Comparison of ENCODE assay signal across 15 cellular contexts in the genomic region with DNA sequence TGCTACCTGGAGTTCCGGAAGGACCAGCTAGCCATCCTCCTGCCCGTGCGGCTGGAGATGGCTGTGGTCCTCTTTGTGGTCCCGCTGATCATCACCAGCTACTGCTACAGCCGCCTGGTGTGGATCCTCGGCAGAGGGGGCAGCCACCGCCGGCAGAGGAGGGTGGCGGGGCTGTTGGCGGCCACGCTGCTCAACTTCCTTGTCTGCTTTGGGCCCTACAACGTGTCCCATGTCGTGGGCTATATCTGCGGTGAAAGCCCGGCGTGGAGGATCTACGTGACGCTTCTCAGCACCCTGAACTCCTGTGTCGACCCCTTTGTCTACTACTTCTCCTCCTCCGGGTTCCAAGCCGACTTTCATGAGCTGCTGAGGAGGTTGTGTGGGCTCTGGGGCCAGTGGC. TPM values are rescaled to one million over a fixed set of nuclear protein-coding genes. Genes with fewer than 3 reads are reported as not detected.
DNase-seq lines count a peak whose midpoint lies in the region; ATAC-seq, FAIRE-seq and TF ChIP-seq lines count a peak whose summit lies in the region.
"Not testable (repeated sequence)": the region's sequence is repeated elsewhere in the genome, so short reads cannot be mapped to it uniquely, and the experiment has no call there.
"Had no signal": no experiment of that assay in that cellular context is flagged by ENCODE, and none has a peak within 500 bp of the region (broad histone marks: within the 10 kb centered on the region; RNA-seq: fewer than 3 reads in every experiment).

No MANE protein-coding gene starts in this region.

- TF ChIP-seq CTCF in A549 (IDR thresholded peaks at IDR 0.05); bronchial epithelial cell (IDR thresholded peaks at IDR 0.05; ENCODE audit: insufficient read depth, low read length, severe bottlenecking); endothelial cell of umbilical vein (IDR thresholded peaks at IDR 0.05; ENCODE audit: extremely low read depth in 1 of 2, insufficient read depth in 1 of 2, low read depth in 1 of 2, low read length in 2 of 2); natural killer cell (IDR thresholded peaks at IDR 0.05); sigmoid colon (IDR thresholded peaks at IDR 0.05); type B pancreatic cell (conservative IDR thresholded peaks at IDR 0.05): not testable (repeated sequence)

- 54% methylated on average over 18 of the region's 21 CpGs for WGBS in A549 (ENCODE audit: missing lambda C conversion rate)
- 85 to 90% methylated on average over 21 of the region's 21 CpGs for WGBS in sigmoid colon, 2 donors

- dilution Hi-C loops in endothelial cell of umbilical vein (cut with MboI; ENCODE audit: extremely low pct_ligation_motif_present, low sequenced_read_pairs): not testable (repeated sequence)

- TF ChIP-seq POLR2A in A549 (IDR thresholded peaks at IDR 0.05; ENCODE audit: low read length); endothelial cell of umbilical vein (IDR thresholded peaks at IDR 0.05; ENCODE audit: low read depth, low read length); sigmoid colon (IDR thresholded peaks at IDR 0.05): not testable (repeated sequence)

- not testable (repeated sequence) for TF ChIP-seq RAD21 in A549 (conservative IDR thresholded peaks at IDR 0.05 in 1 of 2, IDR thresholded peaks at IDR 0.05 in 1 of 2)

- not testable (repeated sequence) for H3K27me3 Mint-ChIP-seq in activated CD4-positive, alpha-beta memory T cell treated with anti-CD3 and anti-CD28 coated beads for 36 hours; type B pancreatic cell
- H3K27me3 Mint-ChIP-seq in activated T-cell treated with anti-CD3 and anti-CD28 coated beads, Interleukin-2, amount 50 U/mL, for 24 hours: peaks cover 11% of the 10 kb centered on the region
- peaks cover 14% of the 10 kb centered on the region in 2 donors for H3K27me3 Mint-ChIP-seq in natural killer cell (ENCODE audit: low read depth in 2 of 2)

- H3K27me3 ChIP-seq in bronchial epithelial cell (ENCODE audit: control insufficient read depth, insufficient read depth, low read length); endothelial cell of umbilical vein (ENCODE audit: control insufficient read depth in 2 of 2, insufficient read depth in 2 of 2, low read length in 2 of 2); sigmoid colon: not testable (repeated sequence)

- not testable (repeated sequence) for H3K4me1 ChIP-seq in A549; endothelial cell of umbilical vein (ENCODE audit: control insufficient read depth, extremely low read depth, insufficient read depth, low read length); sigmoid colon

- not testable (repeated sequence) for H3K9ac ChIP-seq in endothelial cell of umbilical vein (replicated peaks; ENCODE audit: extremely low read depth, insufficient read depth, low read length)

- not testable (repeated sequence) for H3K4me3 ChIP-seq in A549; bronchial epithelial cell (ENCODE audit: low read depth, low read length); endothelial cell of umbilical vein (replicated peaks in 1 of 3; ENCODE audit: insufficient read depth in 1 of 3, low read depth in 1 of 3, low read length in 3 of 3); sigmoid colon

- not testable (repeated sequence) for H2AFZ ChIP-seq in endothelial cell of umbilical vein (ENCODE audit: low read depth, low read length)

- CTCF ChIA-PET in A549 (lab: Yijun Ruan, JAX); activated CD4-positive, alpha-beta memory T cell treated with anti-CD3 and anti-CD28 coated beads for 36 hours (lab: Charles Lee); endothelial cell of umbilical vein (lab: Charles Lee): not testable (repeated sequence)

- not testable (repeated sequence) for H3K79me2 ChIP-seq in endothelial cell of umbilical vein (ENCODE audit: control insufficient read depth, insufficient read depth, low read length)

- TF ChIP-seq EP300 in A549 (IDR thresholded peaks at IDR 0.05); sigmoid colon (IDR thresholded peaks at IDR 0.05): not testable (repeated sequence)

- not testable (repeated sequence) for H3K4me3 Mint-ChIP-seq in activated CD4-positive, alpha-beta memory T cell treated with anti-CD3 and anti-CD28 coated beads for 36 hours; activated T-cell treated with anti-CD3 and anti-CD28 coated beads, Interleukin-2, amount 50 U/mL, for 24 hours; natural killer cell; type B pancreatic cell

- H3K4me1 Mint-ChIP-seq in activated CD4-positive, alpha-beta memory T cell treated with anti-CD3 and anti-CD28 coated beads for 36 hours (ENCODE audit: low read depth): peaks cover 12% of the 10 kb centered on the region
- peaks cover 11% of the 10 kb centered on the region for H3K4me1 Mint-ChIP-seq in activated T-cell treated with anti-CD3 and anti-CD28 coated beads, Interleukin-2, amount 50 U/mL, for 24 hours (ENCODE audit: low read depth)
- H3K4me1 Mint-ChIP-seq in natural killer cell: peaks cover 12% of the 10 kb centered on the region in 2 donors
- not testable (repeated sequence) for H3K4me1 Mint-ChIP-seq in type B pancreatic cell (ENCODE audit: unreplicated experiment)

- not testable (repeated sequence) for ATAC-seq in A549, natural killer cell

- H4K20me1 ChIP-seq in endothelial cell of umbilical vein (replicated peaks; ENCODE audit: control insufficient read depth, extremely low read depth, insufficient read depth, low read length): not testable (repeated sequence)

- H3K4me2 ChIP-seq in A549; endothelial cell of umbilical vein (ENCODE audit: insufficient read depth, low read length): not testable (repeated sequence)

- H3K27ac ChIP-seq in A549; endothelial cell of umbilical vein (ENCODE audit: insufficient read depth, low read depth, low read length); sigmoid colon: not testable (repeated sequence)

- not testable (repeated sequence) for H3K9me1 ChIP-seq in endothelial cell of umbilical vein (replicated peaks; ENCODE audit: control insufficient read depth, extremely low read depth, insufficient read depth, low read length)

- H3K9me3 ChIP-seq in A549; endothelial cell of umbilical vein (replicated peaks; ENCODE audit: control insufficient read depth, insufficient read depth, low read length); sigmoid colon: not testable (repeated sequence)

- not testable (repeated sequence) for H3K9me3 Mint-ChIP-seq in activated CD4-positive, alpha-beta memory T cell treated with anti-CD3 and anti-CD28 coated beads for 36 hours; activated T-cell treated with anti-CD3 and anti-CD28 coated beads, Interleukin-2, amount 50 U/mL, for 24 hours; natural killer cell; type B pancreatic cell

- BruUV-seq in endothelial cell of umbilical vein (replicated peaks; lab: Mats Ljungman, UMichigan): not testable (repeated sequence)

- DNase-seq in A549 (ENCODE audit: low read depth in 1 of 2, low spot score in 1 of 2); bronchial epithelial cell (ENCODE audit: low read depth); endothelial cell of umbilical vein (ENCODE audit: low read depth, low spot score): not testable (repeated sequence)
- peak; percentile 7 for DNase-seq in activated CD4-positive, alpha-beta memory T cell treated with anti-CD3 and anti-CD28 coated beads for 36 hours
- peak; percentile 26 for DNase-seq in activated T-cell treated with anti-CD3 and anti-CD28 coated beads, Interleukin-2, amount 50 U/mL, for 24 hours
- peak; percentile 4 for DNase-seq in natural killer cell
- peak; percentile 38 for DNase-seq in sigmoid colon
- peak; percentile 43 for DNase-seq in type B pancreatic cell (ENCODE audit: extremely low spot score, unreplicated experiment)

- not testable (repeated sequence) for H3K27ac Mint-ChIP-seq in activated CD4-positive, alpha-beta memory T cell treated with anti-CD3 and anti-CD28 coated beads for 36 hours; activated T-cell treated with anti-CD3 and anti-CD28 coated beads, Interleukin-2, amount 50 U/mL, for 24 hours; natural killer cell; type B pancreatic cell

- intact Hi-C loops in activated CD4-positive, alpha-beta memory T cell treated with anti-CD3 and anti-CD28 coated beads for 36 hours (cut with micrococcal nuclease); endothelial cell of umbilical vein (cut with micrococcal nuclease): not testable (repeated sequence)
- intact Hi-C loops in natural killer cell (cut with micrococcal nuclease): loop anchor here (10.0 kb wide), 1 partner anchor 235 kb away; no protein-coding TSS in a partner anchor
- intact Hi-C loops in sigmoid colon (cut with DNase I): loop anchor here (10.0 kb wide), 1 partner anchor 105 kb away; no protein-coding TSS in a partner anchor

- H3K36me3 Mint-ChIP-seq in activated CD4-positive, alpha-beta memory T cell treated with anti-CD3 and anti-CD28 coated beads for 36 hours; activated T-cell treated with anti-CD3 and anti-CD28 coated beads, Interleukin-2, amount 50 U/mL, for 24 hours (ENCODE audit: low read depth); natural killer cell; type B pancreatic cell: not testable (repeated sequence)

- H3K36me3 ChIP-seq in bronchial epithelial cell (ENCODE audit: control insufficient read depth, insufficient read depth, low read length); endothelial cell of umbilical vein (ENCODE audit: control insufficient read depth in 2 of 2, extremely low read depth in 1 of 2, insufficient read depth in 2 of 2, low read length in 2 of 2); sigmoid colon: not testable (repeated sequence)

- POLR2A ChIA-PET in A549 (lab: Yijun Ruan, JAX); activated CD4-positive, alpha-beta memory T cell treated with anti-CD3 and anti-CD28 coated beads for 36 hours (lab: Charles Lee); endothelial cell of umbilical vein (lab: Charles Lee): not testable (repeated sequence)

- FAIRE-seq in A549 (lab: Jason Lieb, UNC) (peak; percentile 84), bronchial epithelial cell (lab: Jason Lieb, UNC) (peak; percentile 89), endothelial cell of umbilical vein (lab: Jason Lieb, UNC) (peak; percentile 47)

RNA-seq across cellular contexts. Expression of a gene that starts 1.1 kb away (rescaled TPM):
- polyA plus RNA-seq in A549 (2011; rRNA removed) (not detected in 2 replicates), A549 (2017; fragmentation: RNase III; extraction: RNeasy Plus Mini Kit Qiagen cat#74134 plus additional on column Dnase treatment) (not detected in 3 replicates), endothelial cell of umbilical vein (not detected in 2 replicates), sigmoid colon (under 1 TPM in 1 of 3 donors, not detected in 2; 0.67 TPM)
- polyA plus RNA-seq in A549 (2012; cell fraction: cytosol; rRNA removed): 0.03 TPM in 1 of 2 replicates, not detected in the other
- not detected in 2 replicates for polyA plus RNA-seq in A549 (2012; cell fraction: nucleus; rRNA removed)
- polyA minus RNA-seq in A549 (2011; rRNA and poly(A)+ RNA removed): not detected in 2 replicates
- 1 to 10 TPM; 1.1 TPM for total RNA-seq in activated CD4-positive, alpha-beta memory T cell treated with anti-CD3 and anti-CD28 coated beads for 36 hours
- total RNA-seq in bronchial epithelial cell (not detected in 2 replicates), endothelial cell of umbilical vein (not detected in 2 replicates), natural killer cell (1 to 10 TPM in 1 of 3 donors, under 1 TPM in 1, not detected in 1; 0.92 to 2.7 TPM), sigmoid colon (1 to 10 TPM; 1.1 to 1.9 (median 1.5) TPM), type B pancreatic cell (ENCODE audit: low replicate concordance) (0.34 and 0.45 TPM in 2 replicates)
- not detected in 2 replicates for polyA plus RNA-seq in endothelial cell of umbilical vein (2011; cell fraction: cytosol; rRNA removed)
- not detected in 2 replicates for polyA plus RNA-seq in endothelial cell of umbilical vein (2011; cell fraction: nucleus; rRNA removed)
- polyA plus RNA-seq in endothelial cell of umbilical vein (2012): not detected in 2 replicates
- polyA minus RNA-seq in endothelial cell of umbilical vein: not detected in 2 replicates
- not detected for polyA minus RNA-seq in endothelial cell of umbilical vein (2011; cell fraction: cytosol; rRNA and poly(A)+ RNA removed)
- not detected in 2 replicates for polyA minus RNA-seq in endothelial cell of umbilical vein (2011; cell fraction: nucleus; rRNA and poly(A)+ RNA removed)
- total RNA-seq: CD4-positive, alpha-beta T cell; CD8-positive, alpha-beta memory T cell; H9 had no signal
- polyA plus RNA-seq: CD8-positive, alpha-beta memory T cell; GM23338 had no signal

RNA-seq across cellular contexts. Expression of a gene that starts 11.5 kb away (rescaled TPM):
- not detected in 2 replicates for polyA plus RNA-seq in A549 (2011; rRNA removed)
- polyA plus RNA-seq in A549 (2012; cell fraction: cytosol; rRNA removed): not detected in 2 replicates
- not detected in 2 replicates for polyA plus RNA-seq in A549 (2012; cell fraction: nucleus; rRNA removed)
- not detected in 3 replicates for polyA plus RNA-seq in A549 (2017; fragmentation: RNase III; extraction: RNeasy Plus Mini Kit Qiagen cat#74134 plus additional on column Dnase treatment)
- not detected in 2 replicates for polyA minus RNA-seq in A549 (2011; rRNA and poly(A)+ RNA removed)
- under 1 TPM in 1 of 2 experiments, not detected in 1; 0.17 TPM for total RNA-seq in activated CD4-positive, alpha-beta memory T cell treated with anti-CD3 and anti-CD28 coated beads for 36 hours
- total RNA-seq in bronchial epithelial cell: not detected in 2 replicates
- not detected in 2 replicates for total RNA-seq in endothelial cell of umbilical vein
- not detected in 2 replicates for polyA plus RNA-seq in endothelial cell of umbilical vein
- not detected in 2 replicates for polyA plus RNA-seq in endothelial cell of umbilical vein (2011; cell fraction: cytosol; rRNA removed)
- not detected in 2 replicates for polyA plus RNA-seq in endothelial cell of umbilical vein (2011; cell fraction: nucleus; rRNA removed)
- polyA plus RNA-seq in endothelial cell of umbilical vein (2012): not detected in 2 replicates
- polyA minus RNA-seq in endothelial cell of umbilical vein: not detected in 2 replicates
- polyA minus RNA-seq in endothelial cell of umbilical vein (2011; cell fraction: cytosol; rRNA and poly(A)+ RNA removed): not detected
- polyA minus RNA-seq in endothelial cell of umbilical vein (2011; cell fraction: nucleus; rRNA and poly(A)+ RNA removed): not detected in 2 replicates
- total RNA-seq in natural killer cell: 1 to 10 TPM in 1 of 3 donors, under 1 TPM in 1, not detected in 1; 0.19 to 1.5 TPM
- total RNA-seq in sigmoid colon: under 1 TPM in 3 of 4 donors, not detected in 1; 0.27 to 0.83 (median 0.36) TPM
- polyA plus RNA-seq in sigmoid colon: under 1 TPM in 1 of 3 donors, not detected in 2; 0.17 TPM
- not detected in 2 replicates for total RNA-seq in type B pancreatic cell (ENCODE audit: low replicate concordance)
- total RNA-seq: CD8-positive, alpha-beta memory T cell; GM23338; H9 had no signal
- polyA plus RNA-seq: CD8-positive, alpha-beta memory T cell; GM12878; GM23338 had no signal

RNA-seq across cellular contexts. Expression of a gene that starts 11.7 kb away (rescaled TPM):
- not detected in 2 replicates for polyA plus RNA-seq in A549 (2011; rRNA removed)
- polyA plus RNA-seq in A549 (2012; cell fraction: cytosol; rRNA removed): not detected in 2 replicates
- polyA plus RNA-seq in A549 (2012; cell fraction: nucleus; rRNA removed): not detected in 2 replicates
- polyA plus RNA-seq in A549 (2017; fragmentation: RNase III; extraction: RNeasy Plus Mini Kit Qiagen cat#74134 plus additional on column Dnase treatment): not detected in 3 replicates
- not detected in 2 replicates for polyA minus RNA-seq in A549 (2011; rRNA and poly(A)+ RNA removed)
- under 1 TPM in 1 of 2 experiments, not detected in 1; 0.12 TPM for total RNA-seq in activated CD4-positive, alpha-beta memory T cell treated with anti-CD3 and anti-CD28 coated beads for 36 hours
- not detected in 2 replicates for total RNA-seq in bronchial epithelial cell
- total RNA-seq in endothelial cell of umbilical vein: not detected in 2 replicates
- polyA plus RNA-seq in endothelial cell of umbilical vein: not detected in 2 replicates
- polyA plus RNA-seq in endothelial cell of umbilical vein (2011; cell fraction: cytosol; rRNA removed): not detected in 2 replicates
- not detected in 2 replicates for polyA plus RNA-seq in endothelial cell of umbilical vein (2011; cell fraction: nucleus; rRNA removed)
- not detected in 2 replicates for polyA plus RNA-seq in endothelial cell of umbilical vein (2012)
- not detected in 2 replicates for polyA minus RNA-seq in endothelial cell of umbilical vein
- polyA minus RNA-seq in endothelial cell of umbilical vein (2011; cell fraction: cytosol; rRNA and poly(A)+ RNA removed): not detected
- not detected in 2 replicates for polyA minus RNA-seq in endothelial cell of umbilical vein (2011; cell fraction: nucleus; rRNA and poly(A)+ RNA removed)
- under 1 TPM in 2 of 3 donors, not detected in 1; 0.30 to 0.47 TPM for total RNA-seq in natural killer cell
- not detected for total RNA-seq in sigmoid colon
- under 1 TPM in 1 of 3 donors, not detected in 2; 0.06 TPM for polyA plus RNA-seq in sigmoid colon
- 2.1 and 2.7 TPM in 2 replicates for total RNA-seq in type B pancreatic cell (ENCODE audit: low replicate concordance)
- total RNA-seq: CD4-positive, alpha-beta T cell; CD8-positive, alpha-beta memory T cell; GM23338; H4; H9 had no signal
- polyA plus RNA-seq: CD14-positive monocyte; CD8-positive, alpha-beta memory T cell; GM23338 had no signal

RNA-seq across cellular contexts. Expression of a gene that starts 30.4 kb away (rescaled TPM):
- polyA plus RNA-seq in A549 (2011; rRNA removed) (0.14 and 0.29 TPM in 2 replicates), A549 (2017; fragmentation: RNase III; extraction: RNeasy Plus Mini Kit Qiagen cat#74134 plus additional on column Dnase treatment) (0.05 TPM in 1 of 3 replicates, not detected in the others), endothelial cell of umbilical vein (not detected in 2 replicates), sigmoid colon (100 to 1,000 TPM in 1 of 3 donors, 1 to 10 TPM in 1, under 1 TPM in 1; 0.69 to 107 (median 4.8) TPM)
- polyA plus RNA-seq in A549 (2012; cell fraction: cytosol; rRNA removed): 0.03 and 0.20 TPM in 2 replicates
- polyA plus RNA-seq in A549 (2012; cell fraction: nucleus; rRNA removed): 0.18 TPM in 1 of 2 replicates, not detected in the other
- not detected in 2 replicates for polyA minus RNA-seq in A549 (2011; rRNA and poly(A)+ RNA removed)
- 1 to 10 TPM in 1 of 2 experiments, under 1 TPM in 1; 0.75 to 1.2 TPM for total RNA-seq in activated CD4-positive, alpha-beta memory T cell treated with anti-CD3 and anti-CD28 coated beads for 36 hours
- total RNA-seq in bronchial epithelial cell (0.53 TPM in 1 of 2 replicates, not detected in the other), endothelial cell of umbilical vein (not detected in 2 replicates), natural killer cell (1 to 10 TPM; 4.3 to 7.0 (median 6.0) TPM), sigmoid colon (1 to 10 TPM; 1.2 to 4.8 (median 2.7) TPM), type B pancreatic cell (ENCODE audit: low replicate concordance) (0.92 and 2.1 TPM in 2 replicates)
- polyA plus RNA-seq in endothelial cell of umbilical vein (2011; cell fraction: cytosol; rRNA removed): not detected in 2 replicates
- not detected in 2 replicates for polyA plus RNA-seq in endothelial cell of umbilical vein (2011; cell fraction: nucleus; rRNA removed)
- not detected in 2 replicates for polyA plus RNA-seq in endothelial cell of umbilical vein (2012)
- polyA minus RNA-seq in endothelial cell of umbilical vein: not detected in 2 replicates
- polyA minus RNA-seq in endothelial cell of umbilical vein (2011; cell fraction: cytosol; rRNA and poly(A)+ RNA removed): not detected
- polyA minus RNA-seq in endothelial cell of umbilical vein (2011; cell fraction: nucleus; rRNA and poly(A)+ RNA removed): not detected in 2 replicates
- total RNA-seq: H9 had no signal
- polyA plus RNA-seq: CD8-positive, alpha-beta memory T cell had no signal
